ENCODE assay signal across 8 cellular contexts in genomic region chr15:37096878-37097568, GRCh38. TPM values are rescaled to one million over a fixed set of nuclear protein-coding genes. Genes with fewer than 3 reads are reported as not detected.
DNase-seq lines count a peak whose midpoint lies in the region; ATAC-seq and TF ChIP-seq lines count a peak whose summit lies in the region.

No MANE protein-coding gene starts in this region.

- ATAC-seq in heart right ventricle (no peak), Right ventricle myocardium inferior (no peak), aorta (ENCODE audit: low FRiP score) (no peak), GM18517 (IDR thresholded peaks at IDR 0.05; ENCODE audit: unreplicated experiment) (no peak)

- TF ChIP-seq CTCF in heart right ventricle (IDR thresholded peaks at IDR 0.05) = no peak

- no peak overlapping the region for H2BK15ac ChIP-seq in mesendoderm (replicated peaks; ENCODE audit: low read depth)

- H3K4me2 ChIP-seq in mesendoderm (ENCODE audit: low read length) = peak overlapping the region; percentile 85

- H3K79me2 ChIP-seq in mesendoderm (ENCODE audit: control insufficient read depth, insufficient read depth, low read length) = no peaks in the 10 kb centered on the region

- H3K27ac ChIP-seq in heart right ventricle = peak overlapping the region; percentile 91 to 99 (median 96)
- H3K27ac ChIP-seq in caudate nucleus (ENCODE audit: low read depth, low read length) = peak overlapping the region; percentile 97
- no peak overlapping the region for H3K27ac ChIP-seq in mesendoderm (ENCODE audit: low read depth, low read length)
- peak overlapping the region; percentile 52 to 53 for H3K27ac ChIP-seq in aorta (ENCODE audit: low read depth in 1 of 2, low read length in 2 of 2)

- H3K79me1 ChIP-seq in mesendoderm (ENCODE audit: low read length) = no peaks in the 10 kb centered on the region

- no peak overlapping the region for H3K56ac ChIP-seq in mesendoderm (ENCODE audit: low read length)

- H3K4me1 ChIP-seq in heart right ventricle (peaks cover 0 to 40% (median 25%) of the 10 kb centered on the region in 9 donors), mesendoderm (ENCODE audit: control insufficient read depth, low read depth, low read length) (peaks cover 6% of the 10 kb centered on the region), aorta (ENCODE audit: control insufficient read depth in 1 of 2, insufficient read depth in 2 of 2, low read length in 2 of 2) (no peaks in the 10 kb centered on the region)

- peak overlapping the region; percentile 55 to 86 (median 75) for H3K4me3 ChIP-seq in heart right ventricle
- H3K4me3 ChIP-seq in mesendoderm (ENCODE audit: low read length) = no peak overlapping the region
- H3K4me3 ChIP-seq in aorta (ENCODE audit: low read length in 2 of 2) = peak overlapping the region; percentile 79 to 99

- no peak overlapping the region for H2BK120ac ChIP-seq in mesendoderm (ENCODE audit: low read depth, low read length)

- no peak overlapping the region for H4K5ac ChIP-seq in mesendoderm (ENCODE audit: low read length)

- no peak overlapping the region for H4K8ac ChIP-seq in mesendoderm (ENCODE audit: low read depth, low read length)

- H3K18ac ChIP-seq in mesendoderm (ENCODE audit: low read length) = no peak overlapping the region

- H2BK5ac ChIP-seq in mesendoderm (ENCODE audit: low read length) = no peak overlapping the region

- no peak overlapping the region for H3K9ac ChIP-seq in mesendoderm (ENCODE audit: low read length)

- DNase-seq in heart right ventricle (no peak), Right ventricle myocardium inferior (ENCODE audit: missing footprints) (no peak), caudate nucleus (lab: John Stamatoyannopoulos, UW) (peak in 3 of 61 donors; percentile 34 to 68 (median 45)), mesendoderm (peak; percentile 62), aorta (peak in 1 of 2 donors; percentile 67), middle frontal gyrus (ENCODE audit: extremely low spot score, low spot score) (no peak), iPS-NIHi7 (ENCODE audit: extremely low spot score) (no peak)

- H3K27me3 ChIP-seq in heart right ventricle (peaks cover 0 to 91% (median 8%) of the 10 kb centered on the region in 7 donors), mesendoderm (ENCODE audit: insufficient read depth, low read length, poor library complexity) (peaks cover 22% of the 10 kb centered on the region), aorta (ENCODE audit: control insufficient read depth in 1 of 2, insufficient read depth in 2 of 2, low read length in 1 of 2) (no peaks in the 10 kb centered on the region)

- no peak overlapping the region for H3K23ac ChIP-seq in mesendoderm (ENCODE audit: low read length)

- no peaks in the 10 kb centered on the region for H3K9me3 ChIP-seq in heart right ventricle
- no peaks in the 10 kb centered on the region for H3K9me3 ChIP-seq in aorta (ENCODE audit: control insufficient read depth, low read length)

- no peak overlapping the region for H2AK5ac ChIP-seq in mesendoderm (ENCODE audit: low read length)

- intact Hi-C loops in heart right ventricle (cut with DNase I) (loop anchor here in 5 of 10 donors (5.0 to 10.0 kb wide), 5 partner anchors 50 to 502 kb away; no protein-coding TSS in a partner anchor), Right ventricle myocardium inferior (cut with DNase I) (loop anchor here (5.0 kb wide), 2 partner anchors 80 to 100 kb away; no protein-coding TSS in a partner anchor), aorta (cut with DNase I) (loop anchor here (5.0 to 10.0 kb wide), 4 partner anchors 80 to 1582 kb away; partner anchors contain the start of gene CDIN1 (in 1 of the 2))

- no peak overlapping the region for H3K4ac ChIP-seq in mesendoderm (ENCODE audit: low read depth, low read length)

- 8 to 10% methylated on average over 23 of the region's 23 CpGs for WGBS in heart right ventricle, 2 donors
- no CpG with 5 or more reads among the region's 23 CpGs for WGBS in mesendoderm (ENCODE audit: extremely low coverage, insufficient coverage, low lambda C conversion rate)
- 1 to 2% methylated on average over 23 of the region's 23 CpGs for WGBS in aorta, 2 donors

- H3K36me3 ChIP-seq in heart right ventricle (peaks cover 0 to 18% (median 0%) of the 10 kb centered on the region in 9 donors), mesendoderm (ENCODE audit: control insufficient read depth, insufficient read depth, low read length) (no peaks in the 10 kb centered on the region), aorta (ENCODE audit: control insufficient read depth in 1 of 2, insufficient read depth in 2 of 2, low read length in 1 of 2) (peaks cover 0 to 4% of the 10 kb centered on the region in 2 donors)

RNA-seq across cellular contexts. Expression of gene MEIS2, which starts 3.3 kb away (rescaled TPM):
- 10 to 100 TPM; 34.0 to 64.5 (median 48.5) TPM for total RNA-seq in heart right ventricle
- 10 to 100 TPM; 21.1 to 50.1 TPM for polyA plus RNA-seq in heart right ventricle
- 45.4 TPM for total RNA-seq in Right ventricle myocardium inferior
- polyA plus RNA-seq in mesendoderm (2013, experiment 1 of 2) = 0.14 TPM
- polyA plus RNA-seq in mesendoderm (2013, experiment 2 of 2) = 0.20 TPM
- total RNA-seq in aorta = 10 to 100 TPM; 29.1 to 58.7 TPM
- 10 to 100 TPM; 20.7 to 22.8 TPM for polyA plus RNA-seq in aorta
